In the genomic region with DNA sequence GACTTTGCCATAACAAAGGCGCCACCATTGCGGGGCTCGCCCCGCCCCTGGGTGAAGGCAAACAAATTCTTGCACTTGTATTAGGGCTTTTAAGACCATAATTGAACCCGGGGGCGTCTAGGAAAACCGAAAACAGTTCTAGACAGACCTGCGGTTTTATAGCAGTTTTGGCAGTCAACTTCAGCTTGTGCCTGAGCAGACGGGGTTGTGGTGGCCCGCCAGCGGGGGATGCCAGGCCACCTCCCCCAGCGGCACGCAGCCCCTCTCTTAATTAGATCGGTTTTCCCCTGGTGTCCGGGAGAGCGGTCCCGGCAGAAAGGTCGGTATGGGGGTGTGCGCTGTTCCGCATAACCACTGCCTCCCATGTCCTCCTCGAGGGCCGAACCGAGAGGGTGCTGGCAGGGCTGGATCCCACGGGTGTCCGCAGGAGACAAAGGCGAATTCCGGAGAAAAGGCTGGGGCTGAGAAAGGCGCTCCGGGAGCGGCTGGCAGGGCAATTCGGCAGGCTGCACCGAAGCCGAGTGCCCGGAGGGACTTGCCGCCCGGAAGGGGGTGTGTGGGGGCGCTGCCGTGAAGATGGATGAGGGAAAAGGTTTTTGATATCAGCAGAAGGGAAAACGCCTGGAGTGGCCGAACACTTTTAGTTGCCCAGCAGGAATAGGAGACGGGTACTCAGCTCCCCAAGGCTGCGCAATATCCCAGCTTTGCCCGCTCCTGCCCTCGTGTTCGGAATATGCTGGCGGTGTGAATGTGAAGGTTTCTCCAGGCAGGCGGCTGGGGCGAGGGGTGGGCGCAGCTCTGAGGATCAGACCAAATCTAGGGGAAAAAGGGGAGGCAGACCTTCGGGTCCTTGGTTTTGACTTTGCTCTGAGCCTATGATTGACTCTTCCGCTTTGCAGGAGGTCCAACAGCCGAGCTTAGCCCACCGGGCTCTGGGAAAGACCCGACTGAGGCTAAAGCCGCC, we compare ENCODE assay signal across 9 cellular contexts. TPM values are rescaled to one million over a fixed set of nuclear protein-coding genes. Genes with fewer than 3 reads are reported as not detected.
DNase-seq lines count a peak whose midpoint lies in the region; ATAC-seq and TF ChIP-seq lines count a peak whose summit lies in the region.
"Had no signal": no experiment of that assay in that cellular context is flagged by ENCODE, and none has a peak within 500 bp of the region (broad histone marks: within the 10 kb centered on the region; RNA-seq: fewer than 3 reads in every experiment).

No MANE protein-coding gene starts in this region.

- TF ChIP-seq CTCF in RWPE1 (conservative IDR thresholded peaks at IDR 0.05; ENCODE audit: low read depth) (no peak), esophagus muscularis mucosa (IDR thresholded peaks at IDR 0.05) (no peak), progenitor cell of endocrine pancreas (IDR thresholded peaks at IDR 0.05; ENCODE audit: unreplicated experiment) (no peak), GM10266 (IDR thresholded peaks at IDR 0.05; ENCODE audit: control insufficient read depth, insufficient read depth, low read depth, missing control alignments) (no peak)

- no peak overlapping the region for H3K27ac Mint-ChIP-seq in progenitor cell of endocrine pancreas

- peaks cover 47 to 71% (median 61%) of the 10 kb centered on the region in 4 donors for H3K4me1 ChIP-seq in esophagus muscularis mucosa

- DNase-seq in EH (ENCODE audit: low read depth) (peak; percentile 72), RWPE1 (ENCODE audit: low spot score) (no peak), esophagus muscularis mucosa (ENCODE audit: extremely low spot score) (no peak), progenitor cell of endocrine pancreas (ENCODE audit: low spot score, unreplicated experiment) (no peak), GM10266 (ENCODE audit: extremely low spot score) (no peak), NCI-H2081 (lab: John Stamatoyannopoulos, UW) (no peak)

- H3K36me3 ChIP-seq in esophagus muscularis mucosa: no peaks in the 10 kb centered on the region

- peak overlapping the region; percentile 88 for H3K27ac ChIP-seq in RWPE1
- no peak overlapping the region for H3K27ac ChIP-seq in esophagus muscularis mucosa (replicated peaks in 1 of 4)
- H3K27ac ChIP-seq: body of pancreas had no signal

- H3K36me3 Mint-ChIP-seq in progenitor cell of endocrine pancreas (ENCODE audit: insufficient read depth): no peaks in the 10 kb centered on the region

- no peak for TF ChIP-seq POLR2A in esophagus muscularis mucosa (IDR thresholded peaks at IDR 0.05; ENCODE audit: low read depth)

- H3K4me3 Mint-ChIP-seq in progenitor cell of endocrine pancreas (ENCODE audit: low read depth): peak overlapping the region; percentile 9

- ATAC-seq in GM18858 (IDR thresholded peaks at IDR 0.05; ENCODE audit: unreplicated experiment) (no peak), GM21737 (IDR thresholded peaks at IDR 0.05; ENCODE audit: unreplicated experiment) (no peak)
- ATAC-seq: body of pancreas had no signal

- WGBS in esophagus muscularis mucosa: 6% methylated on average over 33 of the region's 55 CpGs

- peak overlapping the region; percentile 3 to 27 (median 20) for H3K4me3 ChIP-seq in esophagus muscularis mucosa
- H3K4me3 ChIP-seq: body of pancreas had no signal

- peaks cover 96% of the 10 kb centered on the region for H3K27me3 Mint-ChIP-seq in progenitor cell of endocrine pancreas

- peaks cover 14 to 100% (median 95%) of the 10 kb centered on the region in 4 donors for H3K27me3 ChIP-seq in esophagus muscularis mucosa

- CTCF ChIA-PET in RWPE1 (lab: Yijun Ruan, JAX): interaction anchor here (0.6 kb wide), 1 partner anchor 238 kb away, joined by 3 read pairs; no protein-coding TSS in a partner anchor

- POLR2A ChIA-PET in RWPE1 (lab: Yijun Ruan, JAX; ENCODE audit: low non-redundant PET): no interaction called here

- no peaks in the 10 kb centered on the region for H3K9me3 ChIP-seq in esophagus muscularis mucosa
- H3K9me3 ChIP-seq: body of pancreas had no signal

- intact Hi-C loops in esophagus muscularis mucosa (cut with DNase I): no loop called here

- H3K4me1 Mint-ChIP-seq in progenitor cell of endocrine pancreas (ENCODE audit: low read depth): peaks cover 6% of the 10 kb centered on the region

- TF ChIP-seq EP300 in esophagus muscularis mucosa (IDR thresholded peaks at IDR 0.05): no peak

- H3K9me3 Mint-ChIP-seq in progenitor cell of endocrine pancreas (ENCODE audit: low read depth): no peaks in the 10 kb centered on the region

RNA-seq across cellular contexts. Expression of gene HOXA11, which starts 3.0 kb away (rescaled TPM):
- total RNA-seq in esophagus muscularis mucosa (not detected), progenitor cell of endocrine pancreas (not detected in 2 replicates)
- total RNA-seq: body of pancreas had no signal

RNA-seq across cellular contexts. Expression of gene HOXA13, which starts 11.9 kb away (rescaled TPM):
- total RNA-seq in esophagus muscularis mucosa: not detected
- not detected in 2 replicates for total RNA-seq in progenitor cell of endocrine pancreas
- total RNA-seq: body of pancreas had no signal

RNA-seq across cellular contexts. Expression of gene HOXA10, which starts 13.9 kb away (rescaled TPM):
- total RNA-seq in esophagus muscularis mucosa (not detected), progenitor cell of endocrine pancreas (not detected in 2 replicates)

RNA-seq across cellular contexts. Expression of gene HOXA9, which starts 22.6 kb away (rescaled TPM):
- under 1 TPM in 1 of 4 donors, not detected in 3; 0.50 TPM for total RNA-seq in esophagus muscularis mucosa
- not detected in 2 replicates for total RNA-seq in progenitor cell of endocrine pancreas
- total RNA-seq: body of pancreas had no signal

RNA-seq across cellular contexts. Expression of gene HOXA7, which starts 31.5 kb away (rescaled TPM):
- total RNA-seq in esophagus muscularis mucosa: 1 to 10 TPM in 1 of 4 donors, under 1 TPM in 3; 0.33 to 1.7 (median 0.49) TPM
- 1.4 and 1.5 TPM in 2 replicates for total RNA-seq in progenitor cell of endocrine pancreas
